ENCODE assay signal across 8 cellular contexts in genomic region chr1:42379794-42380616, GRCh38. TPM values are rescaled to one million over a fixed set of nuclear protein-coding genes. Genes with fewer than 3 reads are reported as not detected.
A peak's percentile ranks its signal among the peaks of the same experiment; 100 is the strongest.
DNase-seq lines count a peak whose midpoint lies in the region; ATAC-seq and TF ChIP-seq lines count a peak whose summit lies in the region.

No MANE protein-coding gene starts in this region.

- TF ChIP-seq CTCF in LNCaP clone FGC (IDR thresholded peaks at IDR 0.05; ENCODE audit: control insufficient read depth, extremely low read depth, insufficient read depth) = no peak
- TF ChIP-seq CTCF in prostate gland (IDR thresholded peaks at IDR 0.05) = no peak

- TF ChIP-seq POLR2A in prostate gland (IDR thresholded peaks at IDR 0.05) = no peak

- H3K4me1 ChIP-seq in prostate gland (replicated peaks) = peaks cover 4% of the 10 kb centered on the region

- H3K27ac ChIP-seq in prostate gland = peak overlapping the region in 1 of 2 donors; percentile 39

- intact Hi-C loops in left ventricle myocardium superior (cut with micrococcal nuclease) = no loop called here
- intact Hi-C loops in prostate gland (cut with DNase I) = no loop called here

- H3K9me3 Mint-ChIP-seq in activated naive CD4-positive, alpha-beta T cell treated with anti-CD3 and anti-CD28 coated beads, Interleukin-2, amount 50 U/mL, for 24 hours = no peaks in the 10 kb centered on the region

- peak overlapping the region; percentile 79 for H3K4me3 Mint-ChIP-seq in activated naive CD4-positive, alpha-beta T cell treated with anti-CD3 and anti-CD28 coated beads, Interleukin-2, amount 50 U/mL, for 24 hours

- ATAC-seq in GM21786 (IDR thresholded peaks at IDR 0.05; ENCODE audit: unreplicated experiment) (peak; percentile 28), left ventricle myocardium superior (peak; percentile 70)

- DNase-seq in NOMO-1 (lab: John Stamatoyannopoulos, UW; ENCODE audit: unreplicated experiment in 2 of 2) (peak; percentile 5 to 34), NOMO-1 treated with DMSO at 0.1 percent for 48 hours (lab: John Stamatoyannopoulos, UW; ENCODE audit: unreplicated experiment) (no peak), LNCaP clone FGC (ENCODE audit: low read depth) (no peak), left ventricle myocardium superior (no peak), prostate gland (ENCODE audit: low spot score) (no peak), NCI-H187 treated with DMSO at 0.1 percent for 48 hours (lab: John Stamatoyannopoulos, UW) (no peak)

- no peak overlapping the region for H3K27ac Mint-ChIP-seq in activated naive CD4-positive, alpha-beta T cell treated with anti-CD3 and anti-CD28 coated beads, Interleukin-2, amount 50 U/mL, for 24 hours

- H3K27me3 ChIP-seq in prostate gland (replicated peaks; ENCODE audit: insufficient read depth) = no peaks in the 10 kb centered on the region

- H3K27me3 Mint-ChIP-seq in activated naive CD4-positive, alpha-beta T cell treated with anti-CD3 and anti-CD28 coated beads, Interleukin-2, amount 50 U/mL, for 24 hours = peaks cover 35% of the 10 kb centered on the region

- no peaks in the 10 kb centered on the region for H3K36me3 Mint-ChIP-seq in activated naive CD4-positive, alpha-beta T cell treated with anti-CD3 and anti-CD28 coated beads, Interleukin-2, amount 50 U/mL, for 24 hours

- H3K4me3 ChIP-seq in LNCaP clone FGC (ENCODE audit: low read depth, low read length) (peak overlapping the region; percentile 56), prostate gland (peak overlapping the region; percentile 55 to 61)

- 1% methylated on average over 36 of the region's 41 CpGs for WGBS in prostate gland

- no peaks in the 10 kb centered on the region for H3K36me3 ChIP-seq in prostate gland

- H3K9me3 ChIP-seq in prostate gland = no peaks in the 10 kb centered on the region

- peaks cover 6% of the 10 kb centered on the region for H3K4me1 Mint-ChIP-seq in activated naive CD4-positive, alpha-beta T cell treated with anti-CD3 and anti-CD28 coated beads, Interleukin-2, amount 50 U/mL, for 24 hours

RNA-seq across cellular contexts. Expression of gene RIMKLA, which starts 0.6 kb away (rescaled TPM):
- total RNA-seq in left ventricle myocardium superior = 9.7 TPM
- total RNA-seq in prostate gland = 1 to 10 TPM; 1.4 to 2.3 TPM

RNA-seq across cellular contexts. Expression of gene FOXJ3, which starts 45.0 kb away (rescaled TPM):
- 35.1 TPM for total RNA-seq in left ventricle myocardium superior
- total RNA-seq in prostate gland = 10 to 100 TPM; 54.1 to 58.5 TPM

Comparison
In these comparisons a context has a peak if more than half of its experiments do, and no peak if none do; other contexts are left out.
1. DNase-seq: peak in NOMO-1 (2 of 2); none in NOMO-1 treated with DMSO at 0.1 percent for 48 hours (single experiment), LNCaP clone FGC (single experiment), left ventricle myocardium superior (single experiment), prostate gland (single experiment) and NCI-H187 treated with DMSO at 0.1 percent for 48 hours (single experiment).